ENCODE assay signal across 35 cellular contexts in the genomic region with DNA sequence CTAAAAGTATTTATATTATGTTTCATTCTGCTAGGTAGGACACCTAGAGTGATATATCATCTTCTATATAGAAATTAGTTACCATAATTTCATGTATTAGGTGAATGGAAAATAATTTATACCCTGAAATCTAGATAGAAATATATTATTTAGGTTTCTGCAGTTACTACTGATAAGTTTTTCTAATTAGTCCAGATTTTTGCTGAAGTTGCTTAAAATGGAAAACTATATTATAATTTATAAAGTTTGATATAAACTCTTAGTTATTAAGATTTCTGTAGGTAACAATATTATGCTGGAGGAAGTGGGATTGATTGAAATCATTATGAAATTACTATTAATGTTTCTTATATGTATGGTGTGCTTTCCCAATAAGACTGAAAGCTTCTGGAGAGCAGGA. TPM values are rescaled to one million over a fixed set of nuclear protein-coding genes. Genes with fewer than 3 reads are reported as not detected.
"Had no signal": no experiment of that assay in that cellular context is flagged by ENCODE, and none has a peak within 500 bp of the region (broad histone marks: within the 10 kb centered on the region; RNA-seq: fewer than 3 reads in every experiment).

No MANE protein-coding gene starts in this region.

- H3K36me3 ChIP-seq: ascending aorta, cardiac muscle cell had no signal

- DNase-seq: activated B cell treated with CpG ODN at 0.5 μM for 24 hours; activated CD4-positive, alpha-beta memory T cell treated with anti-CD3 and anti-CD28 coated beads for 36 hours; activated CD4-positive, alpha-beta T cell treated with anti-CD3 and anti-CD28 coated beads for 4 hours; activated CD4-positive, alpha-beta T cell treated with anti-CD3 and anti-CD28 coated beads, Interleukin-2, amount 10 ng/mL, durations not matched to agents 24 days and 14 days; activated CD4-positive, alpha-beta T cell treated with anti-CD3 and anti-CD28 coated beads, Interleukin-2, amount 50 U/mL, for 1 hour; activated CD4-positive, alpha-beta T cell treated with anti-CD3 and anti-CD28 coated beads, Interleukin-2, amount 50 U/mL, for 4 hours; activated CD4-positive, CD25-positive, alpha-beta regulatory T cell treated with anti-CD3 and anti-CD28 coated beads, Interleukin-2, amount 50 U/mL, for 72 hours; activated CD8-positive, alpha-beta memory T cell treated with anti-CD3 and anti-CD28 coated beads, Interleukin-2, amount 50 U/mL, for 4 hours; activated CD8-positive, alpha-beta T cell treated with anti-CD3 and anti-CD28 coated beads for 36 hours; activated effector memory CD4-positive, alpha-beta T cell treated with anti-CD3 and anti-CD28 coated beads, Interleukin-2, amount 50 U/mL, for 16 hours; activated gamma-delta T cell treated with Interleukin-2 at 50 U/mL for 16 hours; activated naive CD4-positive, alpha-beta T cell treated with anti-CD3 and anti-CD28 coated beads, Interleukin-2, amount 10 ng/mL, durations not matched to agents 7 days and 5 days; activated naive CD4-positive, alpha-beta T cell treated with Interleukin-2 at 50 U/mL for 16 hours; activated naive CD8-positive, alpha-beta T cell treated with anti-CD3 and anti-CD28 coated beads, Interleukin-2, amount 10 ng/mL, durations not matched to agents 7 days and 5 days; activated naive CD8-positive, alpha-beta T cell treated with anti-CD3 and anti-CD28 coated beads, Interleukin-2, amount 50 U/mL, for 24 hours; activated T-cell treated with anti-CD3 and anti-CD28 coated beads for 4 hours; activated T-cell treated with anti-CD3 and anti-CD28 coated beads, Interleukin-2, amount 50 U/mL, for 1 hour; activated T-cell treated with anti-CD3 and anti-CD28 coated beads, Interleukin-2, amount 50 U/mL, for 4 hours; activated T-cell treated with anti-CD3 and anti-CD28 coated beads, Interleukin-2, amount 50 U/mL, for 72 hours; amygdala; anterior cingulate cortex; caudate nucleus; cerebellar nuclear complex; T-helper 1 cell; T-helper 2 cell; T-helper 9 cell had no signal

- H3K4me3 ChIP-seq: ascending aorta, cardiac muscle cell had no signal

- FAIRE-seq: bronchial epithelial cell, TTC549 had no signal

- H3K27ac ChIP-seq: ascending aorta, cardiac muscle cell, VCaP had no signal

- ATAC-seq: activated CD8-positive, alpha-beta T cell treated with anti-CD3 and anti-CD28 coated beads for 36 hours; activated naive CD8-positive, alpha-beta T cell treated with anti-CD3 and anti-CD28 coated beads, Interleukin-2, amount 50 U/mL, for 24 hours; activated T-cell treated with anti-CD3 and anti-CD28 coated beads, Interleukin-2, amount 50 U/mL, for 4 hours; activated T-cell treated with anti-CD3 and anti-CD28 coated beads, Interleukin-2, amount 50 U/mL, for 72 hours; activated T-helper 17 cell treated with anti-CD3 and anti-CD28 coated beads, Interleukin-2, amount 50 U/mL, for 72 hours had no signal

- H3K27me3 ChIP-seq: ascending aorta, cardiac muscle cell had no signal

- H3K4me1 ChIP-seq: ascending aorta had no signal

- H3K9me3 ChIP-seq: ascending aorta had no signal

RNA-seq across cellular contexts. Expression of a gene that starts 56.0 kb away (rescaled TPM):
- total RNA-seq: activated B cell treated with CpG ODN at 0.5 μM for 24 hours; activated CD4-positive, alpha-beta memory T cell treated with anti-CD3 and anti-CD28 coated beads for 36 hours; activated CD4-positive, alpha-beta T cell treated with anti-CD3 and anti-CD28 coated beads, Interleukin-2, amount 10 ng/mL, durations not matched to agents 24 days and 14 days; activated CD8-positive, alpha-beta memory T cell treated with anti-CD3 and anti-CD28 coated beads for 36 hours; activated CD8-positive, alpha-beta T cell treated with anti-CD3 and anti-CD28 coated beads for 36 hours; activated naive CD8-positive, alpha-beta T cell treated with anti-CD3 and anti-CD28 coated beads, Interleukin-2, amount 10 ng/mL, durations not matched to agents 7 days and 5 days; activated T-cell treated with anti-CD3 and anti-CD28 coated beads, Interleukin-2, amount 50 U/mL, for 4 hours; activated T-cell treated with anti-CD3 and anti-CD28 coated beads, Interleukin-2, amount 50 U/mL, for 72 hours; activated T-helper 1 cell treated with anti-CD3 and anti-CD28 coated beads, Interleukin-12 subunit alpha, Interleukin-12 subunit beta, Interleukin-2, Interleukin-4 antibody, amounts not matched to agents 30 ng/mL and 10 ng/mL and 1 ng/mL, durations not matched to agents 14 hours and 24 hours and 36 hours; activated T-helper 17 cell treated with anti-CD3 and anti-CD28 coated beads, Interleukin-2, amount 50 U/mL, for 72 hours; ascending aorta; bronchial epithelial cell; cardiac muscle cell; chondrocyte had no signal
